ENCODE assay signal across 8 cellular contexts in genomic region chr16:70736454-70737376, GRCh38. TPM values are rescaled to one million over a fixed set of nuclear protein-coding genes. Genes with fewer than 3 reads are reported as not detected.
A peak's percentile ranks its signal among the peaks of the same experiment; 100 is the strongest.
DNase-seq lines count a peak whose midpoint lies in the region; ATAC-seq, FAIRE-seq and TF ChIP-seq lines count a peak whose summit lies in the region.

No MANE protein-coding gene starts in this region.

- H3K9me3 Mint-ChIP-seq in astrocyte (ENCODE audit: unreplicated experiment) = no peaks in the 10 kb centered on the region
- no peaks in the 10 kb centered on the region for H3K9me3 Mint-ChIP-seq in type B pancreatic cell

- no peak overlapping the region for H2AFZ ChIP-seq in astrocyte (ENCODE audit: low read depth, low read length)

- H3K27me3 Mint-ChIP-seq in astrocyte (ENCODE audit: low read depth, unreplicated experiment) = no peaks in the 10 kb centered on the region
- no peaks in the 10 kb centered on the region for H3K27me3 Mint-ChIP-seq in type B pancreatic cell

- DNase-seq in left ventricle myocardium inferior (no peak), left ventricle myocardium superior (no peak), astrocyte (ENCODE audit: low read depth) (no peak), upper lobe of right lung (no peak), type B pancreatic cell (ENCODE audit: extremely low spot score, unreplicated experiment) (no peak), dedifferentiated amniotic fluid mesenchymal stem cell (ENCODE audit: extremely low spot score) (no peak)

- H3K27ac Mint-ChIP-seq in astrocyte (ENCODE audit: unreplicated experiment) = peak overlapping the region; percentile 53
- H3K27ac Mint-ChIP-seq in type B pancreatic cell = no peak overlapping the region

- peak overlapping the region; percentile 62 for H3K9ac ChIP-seq in astrocyte (ENCODE audit: low read length)

- H3K4me2 ChIP-seq in astrocyte (ENCODE audit: low read length) = peak overlapping the region; percentile 45

- H3K27me3 ChIP-seq in left ventricle myocardium inferior (ENCODE audit: low read depth) = no peaks in the 10 kb centered on the region
- no peaks in the 10 kb centered on the region for H3K27me3 ChIP-seq in astrocyte (ENCODE audit: insufficient read depth, low read length)
- H3K27me3 ChIP-seq in muscle layer of duodenum (ENCODE audit: low read depth, low read length) = no peaks in the 10 kb centered on the region
- no peaks in the 10 kb centered on the region for H3K27me3 ChIP-seq in upper lobe of right lung

- H3K36me3 Mint-ChIP-seq in astrocyte (ENCODE audit: low read depth, unreplicated experiment) = peaks cover 11% of the 10 kb centered on the region
- H3K36me3 Mint-ChIP-seq in type B pancreatic cell = peaks cover 17% of the 10 kb centered on the region

- ATAC-seq in left ventricle myocardium superior (no peak), upper lobe of right lung (no peak), GM19023 (IDR thresholded peaks at IDR 0.05; ENCODE audit: unreplicated experiment) (no peak)

- no peaks in the 10 kb centered on the region for H4K20me1 ChIP-seq in astrocyte (ENCODE audit: insufficient read depth, low read length)

- H3K27ac ChIP-seq in left ventricle myocardium inferior (replicated peaks) (peak overlapping the region; percentile 96), astrocyte (ENCODE audit: low read depth, low read length) (peak overlapping the region; percentile 67), muscle layer of duodenum (ENCODE audit: low read length) (peak overlapping the region; percentile 77), upper lobe of right lung (peak overlapping the region; percentile 84)

- peaks cover 20% of the 10 kb centered on the region for H3K4me1 Mint-ChIP-seq in astrocyte (ENCODE audit: low read depth, unreplicated experiment)
- H3K4me1 Mint-ChIP-seq in type B pancreatic cell (ENCODE audit: unreplicated experiment) = peaks cover 23% of the 10 kb centered on the region

- FAIRE-seq in astrocyte (lab: Jason Lieb, UNC) = no peak

- H3K36me3 ChIP-seq in left ventricle myocardium inferior (no peaks in the 10 kb centered on the region), astrocyte (ENCODE audit: insufficient read depth, low read length) (no peaks in the 10 kb centered on the region), muscle layer of duodenum (ENCODE audit: control insufficient read depth in 1 of 2, insufficient read depth in 2 of 2, low read length in 2 of 2) (peaks cover 4 to 11% of the 10 kb centered on the region in 2 donors), upper lobe of right lung (peaks cover under 1% of the 10 kb centered on the region)

- H3K4me1 ChIP-seq in left ventricle myocardium inferior (peaks cover 75% of the 10 kb centered on the region), astrocyte (ENCODE audit: insufficient read depth, low read length) (peaks cover 42% of the 10 kb centered on the region), muscle layer of duodenum (ENCODE audit: control insufficient read depth in 1 of 2, insufficient read depth in 2 of 2, low read length in 2 of 2) (peaks cover 0 to 29% of the 10 kb centered on the region in 2 donors), upper lobe of right lung (peaks cover 59% of the 10 kb centered on the region)

- H3K4me3 Mint-ChIP-seq in astrocyte (ENCODE audit: unreplicated experiment) = no peak overlapping the region
- H3K4me3 Mint-ChIP-seq in type B pancreatic cell = no peak overlapping the region

- TF ChIP-seq CTCF in left ventricle myocardium inferior (IDR thresholded peaks at IDR 0.05; ENCODE audit: borderline replicate concordance) (no peak), astrocyte (IDR thresholded peaks at IDR 0.05; ENCODE audit: insufficient read depth, low read depth, low read length) (no peak), upper lobe of right lung (IDR thresholded peaks at IDR 0.05) (no peak), type B pancreatic cell (conservative IDR thresholded peaks at IDR 0.05) (no peak)

- H3K4me3 ChIP-seq in left ventricle myocardium inferior (peak overlapping the region; percentile 32), astrocyte (ENCODE audit: insufficient read depth, low read depth, low read length) (no peak overlapping the region), muscle layer of duodenum (ENCODE audit: low read depth in 1 of 2, low read length in 2 of 2) (peak overlapping the region in 1 of 2 donors; percentile 5), upper lobe of right lung (no peak overlapping the region)

- H3K9me3 ChIP-seq in left ventricle myocardium inferior (replicated peaks) = no peaks in the 10 kb centered on the region
- no peaks in the 10 kb centered on the region for H3K9me3 ChIP-seq in astrocyte (ENCODE audit: insufficient read depth, low read depth, low read length)
- H3K9me3 ChIP-seq in muscle layer of duodenum (ENCODE audit: control insufficient read depth in 1 of 2, low read length in 2 of 2) = no peaks in the 10 kb centered on the region
- H3K9me3 ChIP-seq in upper lobe of right lung = no peaks in the 10 kb centered on the region

- H3K79me2 ChIP-seq in astrocyte (ENCODE audit: insufficient read depth, low read length) = no peaks in the 10 kb centered on the region

- intact Hi-C loops in left ventricle myocardium inferior (cut with micrococcal nuclease) (no loop called here), left ventricle myocardium superior (cut with micrococcal nuclease) (loop anchor here (10.0 kb wide), 1 partner anchor 52 kb away; the partner anchor contains the start of gene MTSS2), upper lobe of right lung (cut with DNase I) (no loop called here)

RNA-seq across cellular contexts. Expression of gene MTSS2, which starts 50.9 kb away (rescaled TPM):
- total RNA-seq in left ventricle myocardium inferior = 83.9 TPM
- total RNA-seq in left ventricle myocardium superior = 101 TPM
- 31.3 and 38.3 TPM in 2 replicates for total RNA-seq in astrocyte
- 81.3 TPM for total RNA-seq in upper lobe of right lung
- 92.2 and 118 TPM in 2 replicates for total RNA-seq in type B pancreatic cell (ENCODE audit: low replicate concordance)
